In the genomic region with DNA sequence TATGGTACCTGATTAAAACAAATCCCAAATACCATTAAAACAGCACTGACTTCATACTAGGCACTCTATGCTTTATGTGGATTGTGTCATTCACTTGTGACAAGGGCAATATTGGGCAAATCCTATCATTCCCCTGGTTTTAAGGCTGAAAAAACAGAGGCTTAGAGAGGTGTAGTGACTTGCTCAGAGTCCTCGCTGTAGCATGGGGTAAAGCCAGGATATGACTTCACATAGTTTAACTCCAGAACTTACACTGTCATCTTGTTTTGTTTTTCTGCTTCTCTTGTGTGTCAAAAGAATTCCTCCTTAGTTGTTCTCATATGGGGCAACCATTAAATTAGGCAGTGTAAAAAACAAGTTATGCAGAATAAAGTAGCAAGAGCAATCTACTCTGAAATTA, we compare ENCODE assay signal across 18 cellular contexts. TPM values are rescaled to one million over a fixed set of nuclear protein-coding genes. Genes with fewer than 3 reads are reported as not detected.
A peak's percentile ranks its signal among the peaks of the same experiment; 100 is the strongest.
DNase-seq lines count a peak whose midpoint lies in the region; ATAC-seq, FAIRE-seq and TF ChIP-seq lines count a peak whose summit lies in the region.
"Had no signal": no experiment of that assay in that cellular context is flagged by ENCODE, and none has a peak within 500 bp of the region (broad histone marks: within the 10 kb centered on the region; RNA-seq: fewer than 3 reads in every experiment).

No MANE protein-coding gene starts in this region.

- no peaks in the 10 kb centered on the region for H3K9me3 ChIP-seq in astrocyte (ENCODE audit: insufficient read depth, low read depth, low read length)
- H3K9me3 ChIP-seq: mucosa of descending colon, thoracic aorta had no signal

- H3K4me2 ChIP-seq in astrocyte (ENCODE audit: low read length): peak overlapping the region; percentile 63

- H3K27ac Mint-ChIP-seq in HFFc6 (peak overlapping the region; percentile 27; the same call in 1 of the 2 replicates), astrocyte (ENCODE audit: unreplicated experiment) (no peak overlapping the region)
- H3K27ac Mint-ChIP-seq: B cell had no signal

- peak; percentile 49 for DNase-seq in AG10803 (ENCODE audit: low read depth)
- peak; percentile 2 for DNase-seq in HFFc6
- DNase-seq in astrocyte (ENCODE audit: low read depth): no peak
- peak in 1 of 2 donors; percentile 41 for DNase-seq in foreskin keratinocyte
- DNase-seq in NCI-H510A treated with DMSO at 0.1 percent for 48 hours (lab: John Stamatoyannopoulos, UW): no peak
- DNase-seq in posterior cingulate gyrus: no peak
- DNase-seq in HUDEP-2 (lab: John Stamatoyannopoulos, UW; ENCODE audit: unreplicated experiment in 76 of 76): no peak
- DNase-seq: DND-41, mucosa of descending colon, NCI-H1930, NCI-H526 treated with DMSO at 0.1 percent for 48 hours, T-helper 9 cell had no signal

- H3K9me3 Mint-ChIP-seq in HFFc6 (no peaks in the 10 kb centered on the region), astrocyte (ENCODE audit: unreplicated experiment) (no peaks in the 10 kb centered on the region)

- no peak overlapping the region for H3K4me3 Mint-ChIP-seq in HFFc6
- no peak overlapping the region for H3K4me3 Mint-ChIP-seq in astrocyte (ENCODE audit: unreplicated experiment)
- H3K4me3 Mint-ChIP-seq: B cell had no signal

- H3K4me1 Mint-ChIP-seq in HFFc6 (ENCODE audit: low read depth) (peaks cover 55% of the 10 kb centered on the region), astrocyte (ENCODE audit: low read depth, unreplicated experiment) (peaks cover 18% of the 10 kb centered on the region)

- H3K4me3 ChIP-seq in AG10803 (ENCODE audit: low read length) (no peak overlapping the region), astrocyte (ENCODE audit: insufficient read depth, low read depth, low read length) (no peak overlapping the region)
- H3K4me3 ChIP-seq: GM12878, mucosa of descending colon, thoracic aorta had no signal

- H2AFZ ChIP-seq in astrocyte (ENCODE audit: low read depth, low read length): no peak overlapping the region

- no peak for ATAC-seq in foreskin keratinocyte
- ATAC-seq in GM21576 (IDR thresholded peaks at IDR 0.05; ENCODE audit: unreplicated experiment): no peak
- ATAC-seq: mucosa of descending colon had no signal

- H3K27ac ChIP-seq in astrocyte (ENCODE audit: low read depth, low read length): no peak overlapping the region
- peak overlapping the region; percentile 79 for H3K27ac ChIP-seq in foreskin keratinocyte
- H3K27ac ChIP-seq: thoracic aorta had no signal

- H3K27me3 ChIP-seq in astrocyte (ENCODE audit: insufficient read depth, low read length): no peaks in the 10 kb centered on the region
- H3K27me3 ChIP-seq in foreskin keratinocyte: no peaks in the 10 kb centered on the region

- no peaks in the 10 kb centered on the region for H3K36me3 Mint-ChIP-seq in HFFc6 (ENCODE audit: low read depth)
- no peaks in the 10 kb centered on the region for H3K36me3 Mint-ChIP-seq in astrocyte (ENCODE audit: low read depth, unreplicated experiment)

- no peaks in the 10 kb centered on the region for H4K20me1 ChIP-seq in astrocyte (ENCODE audit: insufficient read depth, low read length)

- no peak for TF ChIP-seq CTCF in AG10803 (conservative IDR thresholded peaks at IDR 0.05; ENCODE audit: low read length)
- no peak for TF ChIP-seq CTCF in HFFc6 (IDR thresholded peaks at IDR 0.05)
- no peak for TF ChIP-seq CTCF in astrocyte (IDR thresholded peaks at IDR 0.05; ENCODE audit: insufficient read depth, low read depth, low read length)
- TF ChIP-seq CTCF in foreskin keratinocyte (conservative IDR thresholded peaks at IDR 0.05): no peak

- H3K4me1 ChIP-seq in astrocyte (ENCODE audit: insufficient read depth, low read length) (peaks cover 23% of the 10 kb centered on the region), foreskin keratinocyte (peaks cover 29% of the 10 kb centered on the region)

- no peaks in the 10 kb centered on the region; the same call in 1 of the 2 replicates for H3K27me3 Mint-ChIP-seq in HFFc6 (ENCODE audit: insufficient read depth)
- no peaks in the 10 kb centered on the region for H3K27me3 Mint-ChIP-seq in astrocyte (ENCODE audit: low read depth, unreplicated experiment)
- H3K27me3 Mint-ChIP-seq: activated naive CD8-positive, alpha-beta T cell; B cell had no signal

- no peaks in the 10 kb centered on the region for H3K36me3 ChIP-seq in astrocyte (ENCODE audit: insufficient read depth, low read length)
- H3K36me3 ChIP-seq: thoracic aorta had no signal

- no peaks in the 10 kb centered on the region for H3K79me2 ChIP-seq in astrocyte (ENCODE audit: insufficient read depth, low read length)

- no peak for FAIRE-seq in astrocyte (lab: Jason Lieb, UNC)
- FAIRE-seq: GM12878, islet of Langerhans had no signal

- H3K9ac ChIP-seq in astrocyte (ENCODE audit: low read length): no peak overlapping the region

- intact Hi-C loops in posterior cingulate gyrus (cut with DNase I): no loop called here

RNA-seq across cellular contexts. Expression of a gene that starts 40.3 kb away (rescaled TPM):
- 10 to 100 TPM; 29.3 to 36.9 (median 33.8) TPM for total RNA-seq in HFFc6 (2021; fragmentation: NEBNext Ultra II Directional; extraction: Animal tissue kit (Norgen Biotek cat#: 25700))
- 26.5 and 28.2 TPM in 2 replicates for total RNA-seq in astrocyte
- 24.5 and 27.3 TPM in 2 replicates for total RNA-seq in foreskin keratinocyte
- 13.8 and 15.3 TPM in 2 replicates for polyA plus RNA-seq in foreskin keratinocyte

Comparison
In these comparisons a context has a peak if more than half of its experiments do, and no peak if none do; other contexts are left out.
1. DNase-seq: peak in AG10803 (single experiment) and HFFc6 (single experiment); none in astrocyte (single experiment), NCI-H510A treated with DMSO at 0.1 percent for 48 hours (single experiment), posterior cingulate gyrus (0 of 10) and HUDEP-2 (0 of 76).